In the genomic region with DNA sequence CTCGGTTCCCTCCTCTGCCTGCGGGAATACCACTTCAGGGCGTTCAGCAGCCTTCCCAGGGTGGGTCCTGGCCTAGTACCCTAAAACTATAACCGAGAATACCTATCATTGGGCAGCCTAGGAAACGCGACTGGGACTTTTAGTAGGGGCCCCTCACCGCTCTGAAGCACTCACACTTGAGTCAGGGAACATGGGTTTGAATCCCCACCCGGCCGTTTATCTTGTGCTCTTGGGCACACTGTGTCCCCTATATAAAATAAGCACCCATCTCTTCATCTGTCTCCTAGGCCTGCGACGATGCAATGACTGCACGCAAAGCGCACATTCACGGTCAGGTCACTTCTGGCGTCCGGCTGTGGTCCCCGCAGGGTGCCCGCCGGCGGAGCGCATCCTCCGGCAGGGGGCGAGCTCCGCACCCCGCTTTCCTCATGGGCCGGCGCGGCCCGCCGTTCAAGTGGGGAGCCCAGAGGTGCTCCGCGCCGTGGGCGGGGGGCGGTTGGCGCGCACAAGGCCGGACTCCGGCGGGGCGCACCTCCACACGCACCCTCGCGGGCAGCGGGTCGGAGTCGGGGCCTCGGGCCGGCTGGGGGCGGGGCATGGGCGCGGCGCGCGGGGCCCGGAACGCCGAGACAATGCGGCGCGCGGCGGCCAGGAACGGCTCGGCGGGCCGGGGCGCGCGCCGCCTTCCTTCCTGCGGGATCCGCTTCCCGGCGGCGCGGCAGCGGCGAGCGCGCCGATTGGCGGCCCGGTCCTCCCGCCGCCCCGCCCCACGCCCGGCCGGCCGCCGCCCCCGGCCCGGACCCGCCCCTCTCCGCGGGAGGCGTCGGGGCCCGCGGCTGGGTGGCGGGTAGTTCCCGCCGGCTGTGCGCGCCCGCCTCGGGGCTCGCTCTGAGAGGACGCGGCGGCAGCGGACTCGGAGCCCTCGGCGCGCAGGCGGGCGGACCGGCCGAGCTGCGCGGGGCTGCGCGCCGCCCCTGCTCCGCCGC, we compare ENCODE assay signal across 8 cellular contexts. TPM values are rescaled to one million over a fixed set of nuclear protein-coding genes. Genes with fewer than 3 reads are reported as not detected.
DNase-seq lines count a peak whose midpoint lies in the region; ATAC-seq and TF ChIP-seq lines count a peak whose summit lies in the region.

Gene ASAP2 (plus strand): TSS at position 850 of the 986 bp plus-strand sequence. CDS start 293 bp downstream, outside the sequence.

- DNase-seq in BJ (ENCODE audit: low read depth) (no peak), OCI-LY7 (ENCODE audit: low spot score) (peak; percentile 30), cardiac septum (ENCODE audit: low spot score) (peak; percentile 87), osteoblast (ENCODE audit: insufficient read length, low spot score, missing footprints) (peak; percentile 100), cerebellar nuclear complex (lab: John Stamatoyannopoulos, UW) (no peak)

- ATAC-seq in GM19035 (IDR thresholded peaks at IDR 0.05; ENCODE audit: unreplicated experiment) (peak; percentile 68), HG03571 (IDR thresholded peaks at IDR 0.05; ENCODE audit: unreplicated experiment) (peak; percentile 82)

- TF ChIP-seq CTCF in BJ (IDR thresholded peaks at IDR 0.05; ENCODE audit: insufficient read depth, low read depth, low read length) (peak; percentile 76), OCI-LY7 (conservative IDR thresholded peaks at IDR 0.05; ENCODE audit: low read length) (peak; percentile 65), osteoblast (IDR thresholded peaks at IDR 0.05; ENCODE audit: extremely low read depth, low read depth, low read length) (peak; percentile 62)

- H3K9me3 ChIP-seq in OCI-LY7 (ENCODE audit: low read length) (no peaks in the 10 kb centered on the region), osteoblast (ENCODE audit: low read depth, low read length) (no peaks in the 10 kb centered on the region)

- no peak within 1 kb of the TSS for H3K27ac ChIP-seq in OCI-LY7 (ENCODE audit: low read depth, low read length, poor library complexity, severe bottlenecking)
- peak within 1 kb of the TSS; percentile 41 for H3K27ac ChIP-seq in adipose tissue (ENCODE audit: low read depth, low read length)
- peak within 1 kb of the TSS; percentile 85 for H3K27ac ChIP-seq in osteoblast (ENCODE audit: low read depth, low read length)

- no peaks in the 10 kb centered on the region for H3K27me3 ChIP-seq in BJ (ENCODE audit: control insufficient read depth, insufficient read depth, low read length)
- no peaks in the 10 kb centered on the region for H3K27me3 ChIP-seq in osteoblast (ENCODE audit: insufficient read depth, low read length)

- H2AFZ ChIP-seq in OCI-LY7 (ENCODE audit: low read length) (no peak within 1 kb of the TSS), osteoblast (ENCODE audit: low read length) (peak within 1 kb of the TSS; percentile 86)

- H3K4me1 ChIP-seq in OCI-LY7 (ENCODE audit: insufficient read depth, low read length, poor library complexity, severe bottlenecking) (peaks cover 6% of the 10 kb centered on the region), osteoblast (ENCODE audit: insufficient read depth, low read length) (peaks cover 32% of the 10 kb centered on the region)

- intact Hi-C loops in OCI-LY7 (cut with micrococcal nuclease; ENCODE audit: unreplicated experiment) (loop anchor here (5.0 kb wide), 1 partner anchor 166 kb away; no protein-coding TSS in a partner anchor), cardiac septum (cut with DNase I) (loop anchor here (5.0 kb wide), 4 partner anchors 56 to 216 kb away; partner anchors contain the start of genes CPSF3 and ITGB1BP1)

- H3K36me3 ChIP-seq in BJ (ENCODE audit: control insufficient read depth, insufficient read depth, low read length) (no peaks in the 10 kb centered on the region), OCI-LY7 (ENCODE audit: insufficient read depth, low read length) (no peaks in the 10 kb centered on the region), osteoblast (ENCODE audit: insufficient read depth, low read length) (peaks cover 4% of the 10 kb centered on the region)

- peak within 1 kb of the TSS; percentile 85 for H3K4me3 ChIP-seq in BJ (ENCODE audit: low read depth, low read length)
- peak within 1 kb of the TSS; percentile 55 for H3K4me3 ChIP-seq in OCI-LY7 (ENCODE audit: low read depth, low read length, poor library complexity, severe bottlenecking)
- peak within 1 kb of the TSS; percentile 87 for H3K4me3 ChIP-seq in osteoblast (ENCODE audit: insufficient read depth, low read length)

- H4K20me1 ChIP-seq in OCI-LY7 (ENCODE audit: insufficient read depth, low read length) (no peaks in the 10 kb centered on the region), osteoblast (ENCODE audit: insufficient read depth, low read length) (peaks cover 5% of the 10 kb centered on the region)

- H3K4me2 ChIP-seq in OCI-LY7 (ENCODE audit: low read length) (peak within 1 kb of the TSS; percentile 35; the same call in 1 of the 2 replicates), osteoblast (ENCODE audit: insufficient read depth, low read length) (peak within 1 kb of the TSS; percentile 97)

- POLR2A ChIA-PET in BJ (lab: Charles Lee) (no interaction called here), OCI-LY7 (lab: Charles Lee) (interaction anchor here (0.6 to 1.2 kb wide), 3 partner anchors 12 to 21 kb away, joined by 3 to 4 read pairs (median 3); no protein-coding TSS in a partner anchor)

- no peaks in the 10 kb centered on the region for H3K79me2 ChIP-seq in OCI-LY7 (ENCODE audit: insufficient read depth, low read depth, low read length)
- peaks cover 48% of the 10 kb centered on the region for H3K79me2 ChIP-seq in osteoblast (ENCODE audit: insufficient read depth, low read length)

- no peaks in the 10 kb centered on the region for H3K9me2 ChIP-seq in OCI-LY7 (ENCODE audit: insufficient read depth, low read length)

- BruUV-seq in OCI-LY7 (replicated peaks; lab: Mats Ljungman, UMichigan): no TSS peak

- CTCF ChIA-PET in BJ (lab: Yijun Ruan, JAX) (interaction anchor here (0.6 to 2.6 kb wide), 23 partner anchors 12 to 216 kb away, joined by 3 to 13 read pairs (median 4); no protein-coding TSS in a partner anchor), OCI-LY7 (lab: Charles Lee; ENCODE audit: unreplicated experiment) (no interaction called here)

- 2 to 3% (median 3%) methylated on average over 64 to 128 of the region's 128 CpGs for WGBS in adipose tissue, 3 donors

RNA-seq across cellular contexts. Expression of gene ASAP2, which starts in this region (rescaled TPM):
- polyA plus RNA-seq in BJ (2011; rRNA removed) (14.1 and 18.2 TPM in 2 replicates), adipose tissue (10 to 100 TPM in 2 of 3 donors, 1 to 10 TPM in 1; 4.1 to 24.0 (median 12.5) TPM)
- 19.3 and 19.9 TPM in 2 replicates for polyA minus RNA-seq in BJ (2011; rRNA and poly(A)+ RNA removed)
- total RNA-seq in OCI-LY7 (2014; rRNA removed; shearing (Covaris generic)): 0.03 TPM in 1 of 2 replicates, not detected in the other
- total RNA-seq in OCI-LY7 (2022) (0.07 and 0.27 TPM in 2 replicates), cardiac septum (11.8 TPM), osteoblast (56.0 and 66.2 TPM in 2 replicates)

Comparison
In these comparisons a context has a peak if more than half of its experiments do, and no peak if none do; other contexts are left out.
1. RNA of gene ASAP2 (total RNA-seq): 56.0 to 66.2 TPM in osteoblast and 11.8 TPM in cardiac septum (single experiment); 0.03 to 0.27 TPM in OCI-LY7; every median in the first group is over 10 times any median in the second.
2. Peak in DNase-seq, H3K4me3 ChIP-seq and H3K4me2 ChIP-seq in OCI-LY7; RNA of the gene not detected or under 1 TPM.
3. DNase-seq: peak in cardiac septum (single experiment) and osteoblast (single experiment); none in BJ (single experiment) and cerebellar nuclear complex (0 of 2).
4. Peak in every context shown above with its lines, with median percentiles within 50 percentile points of each other: H3K4me3 ChIP-seq and CTCF ChIP-seq.